ENCODE assay signal across 15 cellular contexts in the genomic region with DNA sequence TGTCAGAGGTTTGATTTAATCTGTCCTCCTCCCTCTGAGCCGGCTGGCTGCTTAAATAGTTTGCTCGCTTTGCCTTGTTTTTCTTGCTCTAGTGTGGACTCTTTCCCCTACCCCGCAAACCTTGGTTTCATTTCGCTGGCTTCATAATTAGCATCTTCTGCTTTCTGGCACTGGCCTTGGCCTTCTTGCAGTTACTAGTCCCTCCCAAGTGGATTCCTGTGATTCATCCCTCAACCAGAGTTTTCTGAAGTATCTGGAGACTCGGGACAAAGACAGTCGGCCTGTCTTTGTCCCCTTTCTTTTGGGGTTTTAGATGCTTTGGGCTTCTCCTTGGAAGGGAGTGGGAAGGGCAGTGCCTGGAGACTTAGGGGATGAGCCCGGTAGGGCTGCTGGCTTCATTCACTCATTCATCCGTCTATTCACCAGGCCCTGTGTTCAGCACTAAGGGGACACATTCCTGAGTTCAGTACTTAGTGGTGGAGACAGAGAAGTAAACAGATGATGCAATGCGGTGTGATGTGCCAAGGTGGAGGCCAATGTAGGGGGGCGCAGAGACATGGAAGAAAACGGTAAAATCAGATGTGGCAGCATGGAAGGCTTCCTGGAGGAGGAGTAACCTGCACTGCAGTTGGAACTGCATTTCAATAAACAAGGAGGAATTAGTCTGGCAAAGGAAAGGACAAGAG. TPM values are rescaled to one million over a fixed set of nuclear protein-coding genes. Genes with fewer than 3 reads are reported as not detected.
DNase-seq lines count a peak whose midpoint lies in the region; ATAC-seq and TF ChIP-seq lines count a peak whose summit lies in the region.
"Had no signal": no experiment of that assay in that cellular context is flagged by ENCODE, and none has a peak within 500 bp of the region (broad histone marks: within the 10 kb centered on the region; RNA-seq: fewer than 3 reads in every experiment).

No MANE protein-coding gene starts in this region.

- peak; percentile 35 to 67 (median 54) for ATAC-seq in heart left ventricle
- ATAC-seq in HG03521 (IDR thresholded peaks at IDR 0.05; ENCODE audit: unreplicated experiment) = no peak
- ATAC-seq: left colon; natural killer cell treated with Interleukin-12 subunit alpha and Interleukin-12 subunit beta and Interleukin-15 and Interleukin-18, amount 100 ng/mL, for 72 hours had no signal

- TF ChIP-seq POLR2A in heart left ventricle (IDR thresholded peaks at IDR 0.05) = no peak
- TF ChIP-seq POLR2A in uterus (IDR thresholded peaks at IDR 0.05) = no peak

- CTCF ChIA-PET in MCF 10A (lab: Yijun Ruan, JAX) = interaction anchor here (1.9 kb wide), 1 partner anchor 270 kb away, joined by 4 read pairs; no protein-coding TSS in a partner anchor

- H3K27me3 Mint-ChIP-seq in MCF 10A (ENCODE audit: insufficient read depth, unreplicated experiment) = peaks cover 43% of the 10 kb centered on the region

- H3K36me3 Mint-ChIP-seq in MCF 10A (ENCODE audit: insufficient read depth, unreplicated experiment) = no peaks in the 10 kb centered on the region
- H3K36me3 Mint-ChIP-seq: natural killer cell treated with Interleukin-12 subunit alpha and Interleukin-12 subunit beta and Interleukin-15 and Interleukin-18, amount 100 ng/mL, for 72 hours had no signal

- no peak overlapping the region for H3K27ac Mint-ChIP-seq in MCF 10A (ENCODE audit: low read depth, unreplicated experiment)
- H3K27ac Mint-ChIP-seq: natural killer cell treated with Interleukin-12 subunit alpha and Interleukin-12 subunit beta and Interleukin-15 and Interleukin-18, amount 100 ng/mL, for 72 hours had no signal

- H3K36me3 ChIP-seq in heart left ventricle (no peaks in the 10 kb centered on the region), right atrium auricular region (no peaks in the 10 kb centered on the region), uterus (no peaks in the 10 kb centered on the region)
- H3K36me3 ChIP-seq: heart right ventricle had no signal

- H3K27me3 ChIP-seq in heart left ventricle (peaks cover 0 to 11% (median 0%) of the 10 kb centered on the region in 9 donors), right atrium auricular region (no peaks in the 10 kb centered on the region), uterus (no peaks in the 10 kb centered on the region)

- no peaks in the 10 kb centered on the region for H3K9me3 Mint-ChIP-seq in MCF 10A (ENCODE audit: unreplicated experiment)
- H3K9me3 Mint-ChIP-seq: natural killer cell treated with Interleukin-12 subunit alpha and Interleukin-12 subunit beta and Interleukin-15 and Interleukin-18, amount 100 ng/mL, for 72 hours had no signal

- H3K4me3 ChIP-seq in heart left ventricle (no peak overlapping the region), right atrium auricular region (no peak overlapping the region), uterus (no peak overlapping the region)
- H3K4me3 ChIP-seq: heart right ventricle, skin epidermis had no signal

- TF ChIP-seq CTCF in heart left ventricle (IDR thresholded peaks at IDR 0.05) = no peak
- no peak for TF ChIP-seq CTCF in right atrium auricular region (IDR thresholded peaks at IDR 0.05)
- no peak for TF ChIP-seq CTCF in uterus (IDR thresholded peaks at IDR 0.05)
- no peak for TF ChIP-seq CTCF in MCF 10A (IDR thresholded peaks at IDR 0.05; ENCODE audit: unreplicated experiment)

- intact Hi-C loops in heart left ventricle (cut with DNase I) = no loop called here
- intact Hi-C loops in uterus (cut with DNase I; ENCODE audit: low total_unique reads) = no loop called here
- intact Hi-C loops in MCF 10A (cut with micrococcal nuclease) = no loop called here

- DNase-seq in heart left ventricle = no peak
- no peak for DNase-seq in right atrium auricular region (ENCODE audit: low spot score)
- peak; percentile 28 for DNase-seq in amniotic stem cell (lab: John Stamatoyannopoulos, UW)
- peak; percentile 57 for DNase-seq in kidney glomerular epithelial cell (lab: John Stamatoyannopoulos, UW)
- no peak for DNase-seq in uterus
- no peak for DNase-seq in stimulated activated CD4-positive, alpha-beta T cell treated with anti-CD3 and anti-CD28 coated beads, Interleukin-2, amount 100 ng/mL, for 48 hours
- DNase-seq in MCF 10A (ENCODE audit: unreplicated experiment) = no peak
- DNase-seq: DMS79, heart right ventricle, left colon, NCI-H345 had no signal

- 56 to 70% (median 57%) methylated on average over 11 of the region's 11 CpGs for WGBS in heart left ventricle, 4 donors

- no peaks in the 10 kb centered on the region for H3K9me3 ChIP-seq in heart left ventricle
- no peaks in the 10 kb centered on the region for H3K9me3 ChIP-seq in right atrium auricular region
- no peaks in the 10 kb centered on the region for H3K9me3 ChIP-seq in uterus
- H3K9me3 ChIP-seq: heart right ventricle had no signal

- no peak overlapping the region for H3K4me3 Mint-ChIP-seq in MCF 10A (ENCODE audit: unreplicated experiment)
- H3K4me3 Mint-ChIP-seq: natural killer cell treated with Interleukin-12 subunit alpha and Interleukin-12 subunit beta and Interleukin-15 and Interleukin-18, amount 100 ng/mL, for 72 hours had no signal

- peaks cover 0 to 5% (median 0%) of the 10 kb centered on the region in 12 donors for H3K4me1 ChIP-seq in heart left ventricle
- H3K4me1 ChIP-seq in right atrium auricular region = peaks cover 0 to 11% of the 10 kb centered on the region in 2 donors
- no peaks in the 10 kb centered on the region for H3K4me1 ChIP-seq in uterus

- POLR2A ChIA-PET in MCF 10A (lab: Yijun Ruan, JAX) = no interaction called here

- H3K4me1 Mint-ChIP-seq in MCF 10A (ENCODE audit: insufficient read depth, unreplicated experiment) = peaks cover 6% of the 10 kb centered on the region

- H3K27ac ChIP-seq in heart left ventricle (no peak overlapping the region), right atrium auricular region (no peak overlapping the region), uterus (no peak overlapping the region)
- H3K27ac ChIP-seq: heart right ventricle had no signal

- BruUV-seq in MCF 10A (replicated peaks; lab: Mats Ljungman, UMichigan) = no TSS peak

RNA-seq across cellular contexts. Expression of gene GRIK4, which starts 21.1 kb away (rescaled TPM):
- under 1 TPM in 4 of 9 donors, not detected in 5; 0.07 to 0.45 (median 0.13) TPM for total RNA-seq in heart left ventricle
- polyA plus RNA-seq in heart left ventricle = under 1 TPM in 1 of 2 donors, not detected in 1; 0.04 TPM
- under 1 TPM; 0.04 to 0.30 TPM for total RNA-seq in right atrium auricular region
- total RNA-seq in uterus = 1 to 10 TPM in 1 of 4 donors, under 1 TPM in 1, not detected in 2; 0.28 to 1.1 TPM
- total RNA-seq in MCF 10A (2022) = not detected in 2 replicates
- total RNA-seq: A673 had no signal

Comparison
In these comparisons a context has a peak if more than half of its experiments do, and no peak if none do; other contexts are left out.
1. DNase-seq: peak in amniotic stem cell (single experiment) and kidney glomerular epithelial cell (single experiment); none in heart left ventricle (0 of 5), right atrium auricular region (single experiment), uterus (0 of 2), stimulated activated CD4-positive, alpha-beta T cell treated with anti-CD3 and anti-CD28 coated beads, Interleukin-2, amount 100 ng/mL, for 48 hours (0 of 2) and MCF 10A (single experiment).